ENCODE assay signal across 22 cellular contexts in genomic region chr7:142865766-142866165, GRCh38. TPM values are rescaled to one million over a fixed set of nuclear protein-coding genes. Genes with fewer than 3 reads are reported as not detected.
DNase-seq lines count a peak whose midpoint lies in the region; ATAC-seq and TF ChIP-seq lines count a peak whose summit lies in the region.
"Had no signal": no experiment of that assay in that cellular context is flagged by ENCODE, and none has a peak within 500 bp of the region (broad histone marks: within the 10 kb centered on the region; RNA-seq: fewer than 3 reads in every experiment).

No MANE protein-coding gene starts in this region.

- H3K4me1 Mint-ChIP-seq in activated CD4-positive, alpha-beta memory T cell treated with anti-CD3 and anti-CD28 coated beads, Interleukin-2, amount 10 ng/mL, durations not matched to agents 7 days and 5 days = no peaks in the 10 kb centered on the region
- H3K4me1 Mint-ChIP-seq in activated CD4-positive, alpha-beta memory T cell treated with anti-CD3 and anti-CD28 coated beads for 36 hours (ENCODE audit: low read depth) = no peaks in the 10 kb centered on the region

- no peaks in the 10 kb centered on the region for H3K4me1 ChIP-seq in esophagus muscularis mucosa
- no peaks in the 10 kb centered on the region for H3K4me1 ChIP-seq in thymus (ENCODE audit: control insufficient read depth, insufficient read depth, low read length)
- no peaks in the 10 kb centered on the region for H3K4me1 ChIP-seq in mucosa of descending colon (ENCODE audit: low read depth)
- H3K4me1 ChIP-seq: BE2C had no signal

- H3K27me3 Mint-ChIP-seq in activated CD4-positive, alpha-beta memory T cell treated with anti-CD3 and anti-CD28 coated beads, Interleukin-2, amount 10 ng/mL, durations not matched to agents 7 days and 5 days = no peaks in the 10 kb centered on the region
- no peaks in the 10 kb centered on the region for H3K27me3 Mint-ChIP-seq in activated CD4-positive, alpha-beta memory T cell treated with anti-CD3 and anti-CD28 coated beads for 36 hours
- H3K27me3 Mint-ChIP-seq: CD4-positive, alpha-beta T cell had no signal

- peak; percentile 11 for DNase-seq in activated CD4-positive, alpha-beta memory T cell treated with anti-CD3 and anti-CD28 coated beads, Interleukin-2, amount 10 ng/mL, durations not matched to agents 7 days and 5 days
- no peak for DNase-seq in activated CD4-positive, alpha-beta memory T cell treated with anti-CD3 and anti-CD28 coated beads for 36 hours
- DNase-seq in RWPE1 (ENCODE audit: low spot score) (no peak), esophagus muscularis mucosa (ENCODE audit: extremely low spot score) (peak; percentile 82), T-helper 1 cell (no peak), coronary artery (ENCODE audit: low spot score) (no peak), mucosa of descending colon (no peak)
- DNase-seq: 8988T; CD4-positive, alpha-beta T cell; DMS153; MV-4-11; NCI-H187; NCI-H2227 treated with DMSO at 0.1 percent for 48 hours; NCI-H510A treated with DMSO at 0.1 percent for 48 hours; NCI-H774; Right ventricle myocardium superior had no signal

- TF ChIP-seq POLR2A in esophagus muscularis mucosa (IDR thresholded peaks at IDR 0.05; ENCODE audit: low read depth) = no peak

- no peak overlapping the region for H3K27ac Mint-ChIP-seq in activated CD4-positive, alpha-beta memory T cell treated with anti-CD3 and anti-CD28 coated beads, Interleukin-2, amount 10 ng/mL, durations not matched to agents 7 days and 5 days
- no peak overlapping the region for H3K27ac Mint-ChIP-seq in activated CD4-positive, alpha-beta memory T cell treated with anti-CD3 and anti-CD28 coated beads for 36 hours
- H3K27ac Mint-ChIP-seq: CD4-positive, alpha-beta T cell; H9 had no signal

- POLR2A ChIA-PET in activated CD4-positive, alpha-beta memory T cell treated with anti-CD3 and anti-CD28 coated beads, Interleukin-2, amount 10 ng/mL, durations not matched to agents 7 days and 5 days (lab: Charles Lee) = no interaction called here
- POLR2A ChIA-PET in activated CD4-positive, alpha-beta memory T cell treated with anti-CD3 and anti-CD28 coated beads for 36 hours (lab: Charles Lee) = no interaction called here
- POLR2A ChIA-PET in RWPE1 (lab: Yijun Ruan, JAX; ENCODE audit: low non-redundant PET) = no interaction called here

- peaks cover 0 to 10% (median 0%) of the 10 kb centered on the region in 4 donors for H3K27me3 ChIP-seq in esophagus muscularis mucosa
- H3K27me3 ChIP-seq in thymus (ENCODE audit: control insufficient read depth, insufficient read depth) = no peaks in the 10 kb centered on the region
- H3K27me3 ChIP-seq: BE2C had no signal

- H3K36me3 ChIP-seq in esophagus muscularis mucosa (peaks cover 0 to 25% (median 5%) of the 10 kb centered on the region in 4 donors), thymus (ENCODE audit: control insufficient read depth, insufficient read depth) (peaks cover 89% of the 10 kb centered on the region), mucosa of descending colon (ENCODE audit: low read depth) (no peaks in the 10 kb centered on the region)
- H3K36me3 ChIP-seq: BE2C had no signal

- H3K9me3 ChIP-seq in esophagus muscularis mucosa (no peaks in the 10 kb centered on the region), thymus (ENCODE audit: control insufficient read depth) (no peaks in the 10 kb centered on the region), mucosa of descending colon (no peaks in the 10 kb centered on the region)
- H3K9me3 ChIP-seq: BE2C had no signal

- no peak for TF ChIP-seq EP300 in esophagus muscularis mucosa (IDR thresholded peaks at IDR 0.05)

- 54% methylated on average over 13 of the region's 13 CpGs for WGBS in esophagus muscularis mucosa
- WGBS in thymus = 74% methylated on average over 13 of the region's 13 CpGs

- no peaks in the 10 kb centered on the region for H3K9me3 Mint-ChIP-seq in activated CD4-positive, alpha-beta memory T cell treated with anti-CD3 and anti-CD28 coated beads, Interleukin-2, amount 10 ng/mL, durations not matched to agents 7 days and 5 days
- H3K9me3 Mint-ChIP-seq in activated CD4-positive, alpha-beta memory T cell treated with anti-CD3 and anti-CD28 coated beads for 36 hours = no peaks in the 10 kb centered on the region
- H3K9me3 Mint-ChIP-seq: CD4-positive, alpha-beta T cell; H9 had no signal

- H3K27ac ChIP-seq in RWPE1 = peak overlapping the region; percentile 73
- H3K27ac ChIP-seq in esophagus muscularis mucosa (replicated peaks in 1 of 4) = no peak overlapping the region
- H3K27ac ChIP-seq in thymus (ENCODE audit: low read depth) = peak overlapping the region; percentile 36
- H3K27ac ChIP-seq in coronary artery = no peak overlapping the region

- H3K36me3 Mint-ChIP-seq in activated CD4-positive, alpha-beta memory T cell treated with anti-CD3 and anti-CD28 coated beads, Interleukin-2, amount 10 ng/mL, durations not matched to agents 7 days and 5 days (ENCODE audit: low read depth) = no peaks in the 10 kb centered on the region
- H3K36me3 Mint-ChIP-seq in activated CD4-positive, alpha-beta memory T cell treated with anti-CD3 and anti-CD28 coated beads for 36 hours = peaks cover 3% of the 10 kb centered on the region

- no peak overlapping the region for H3K4me3 ChIP-seq in esophagus muscularis mucosa
- H3K4me3 ChIP-seq in thymus (ENCODE audit: low read length) = no peak overlapping the region
- H3K4me3 ChIP-seq in coronary artery = no peak overlapping the region
- H3K4me3 ChIP-seq in mucosa of descending colon = no peak overlapping the region

- intact Hi-C loops in activated CD4-positive, alpha-beta memory T cell treated with anti-CD3 and anti-CD28 coated beads for 36 hours (cut with micrococcal nuclease) = no loop called here
- intact Hi-C loops in esophagus muscularis mucosa (cut with DNase I) = loop anchor here (1.0 kb wide), 1 partner anchor 11 kb away; no protein-coding TSS in a partner anchor
- intact Hi-C loops in mucosa of descending colon (cut with DNase I, micrococcal nuclease) = no loop called here

- no peak for ATAC-seq in mucosa of descending colon

- no peak overlapping the region for H3K4me3 Mint-ChIP-seq in activated CD4-positive, alpha-beta memory T cell treated with anti-CD3 and anti-CD28 coated beads, Interleukin-2, amount 10 ng/mL, durations not matched to agents 7 days and 5 days
- no peak overlapping the region for H3K4me3 Mint-ChIP-seq in activated CD4-positive, alpha-beta memory T cell treated with anti-CD3 and anti-CD28 coated beads for 36 hours
- H3K4me3 Mint-ChIP-seq: CD4-positive, alpha-beta T cell had no signal

- CTCF ChIA-PET in activated CD4-positive, alpha-beta memory T cell treated with anti-CD3 and anti-CD28 coated beads, Interleukin-2, amount 10 ng/mL, durations not matched to agents 7 days and 5 days (lab: Charles Lee) = interaction anchor here (0.6 to 1.7 kb wide), 8 partner anchors 8 to 521 kb away, joined by 3 to 6 read pairs (median 4); no protein-coding TSS in a partner anchor
- CTCF ChIA-PET in activated CD4-positive, alpha-beta memory T cell treated with anti-CD3 and anti-CD28 coated beads for 36 hours (lab: Charles Lee) = interaction anchor here (0.6 to 1.9 kb wide), 15 partner anchors 10 to 545 kb away, joined by 3 to 8 read pairs (median 4); partner anchors contain the start of gene EPHB6
- CTCF ChIA-PET in RWPE1 (lab: Yijun Ruan, JAX) = interaction anchor here (0.7 to 1.9 kb wide), 3 partner anchors 11 to 142 kb away, joined by 3 to 13 read pairs (median 5); partner anchors contain the start of gene EPHB6

- TF ChIP-seq CTCF in RWPE1 (conservative IDR thresholded peaks at IDR 0.05; ENCODE audit: low read depth) = no peak
- no peak for TF ChIP-seq CTCF in esophagus muscularis mucosa (IDR thresholded peaks at IDR 0.05)
- TF ChIP-seq CTCF in coronary artery (IDR thresholded peaks at IDR 0.05) = no peak
- TF ChIP-seq CTCF in mucosa of descending colon (IDR thresholded peaks at IDR 0.05) = no peak

RNA-seq across cellular contexts. Expression of gene EPHB6, which starts 10.9 kb away (rescaled TPM):
- total RNA-seq in activated CD4-positive, alpha-beta memory T cell treated with anti-CD3 and anti-CD28 coated beads, Interleukin-2, amount 10 ng/mL, durations not matched to agents 7 days and 5 days = 1 to 10 TPM; 5.7 to 7.0 TPM
- 10 to 100 TPM in 1 of 2 experiments, 1 to 10 TPM in 1; 9.5 to 11.0 TPM for total RNA-seq in activated CD4-positive, alpha-beta memory T cell treated with anti-CD3 and anti-CD28 coated beads for 36 hours
- 10 to 100 TPM in 1 of 4 donors, 1 to 10 TPM in 3; 3.3 to 10.5 (median 5.5) TPM for total RNA-seq in esophagus muscularis mucosa
- 163 TPM for polyA plus RNA-seq in thymus
- 1 to 10 TPM; 1.2 to 8.7 (median 2.6) TPM for total RNA-seq in mucosa of descending colon
- total RNA-seq: HepG2 had no signal
- polyA plus RNA-seq: HepG2 had no signal

RNA-seq across cellular contexts. Expression of gene TRPV6, which starts 19.8 kb away (rescaled TPM):
- total RNA-seq in activated CD4-positive, alpha-beta memory T cell treated with anti-CD3 and anti-CD28 coated beads, Interleukin-2, amount 10 ng/mL, durations not matched to agents 7 days and 5 days = not detected
- total RNA-seq in activated CD4-positive, alpha-beta memory T cell treated with anti-CD3 and anti-CD28 coated beads for 36 hours = not detected
- not detected for total RNA-seq in esophagus muscularis mucosa
- polyA plus RNA-seq in thymus = 1.1 TPM
- under 1 TPM; 0.35 to 0.55 (median 0.44) TPM for total RNA-seq in mucosa of descending colon
- total RNA-seq: CD4-positive, alpha-beta T cell; HepG2; OCI-LY7; Right ventricle myocardium superior had no signal
- polyA plus RNA-seq: AG04450, HepG2 had no signal

Comparison
In these comparisons a context has a peak if more than half of its experiments do, and no peak if none do; other contexts are left out.
1. DNase-seq: peak in activated CD4-positive, alpha-beta memory T cell treated with anti-CD3 and anti-CD28 coated beads, Interleukin-2, amount 10 ng/mL, durations not matched to agents 7 days and 5 days (single experiment) and esophagus muscularis mucosa (single experiment); none in activated CD4-positive, alpha-beta memory T cell treated with anti-CD3 and anti-CD28 coated beads for 36 hours (single experiment), RWPE1 (single experiment), T-helper 1 cell (0 of 5), coronary artery (single experiment) and mucosa of descending colon (0 of 3).
2. H3K27ac ChIP-seq: peak in RWPE1 (single experiment) and thymus (single experiment); none in esophagus muscularis mucosa (0 of 4) and coronary artery (0 of 2).